ENCODE assay signal across 8 cellular contexts in the genomic region with DNA sequence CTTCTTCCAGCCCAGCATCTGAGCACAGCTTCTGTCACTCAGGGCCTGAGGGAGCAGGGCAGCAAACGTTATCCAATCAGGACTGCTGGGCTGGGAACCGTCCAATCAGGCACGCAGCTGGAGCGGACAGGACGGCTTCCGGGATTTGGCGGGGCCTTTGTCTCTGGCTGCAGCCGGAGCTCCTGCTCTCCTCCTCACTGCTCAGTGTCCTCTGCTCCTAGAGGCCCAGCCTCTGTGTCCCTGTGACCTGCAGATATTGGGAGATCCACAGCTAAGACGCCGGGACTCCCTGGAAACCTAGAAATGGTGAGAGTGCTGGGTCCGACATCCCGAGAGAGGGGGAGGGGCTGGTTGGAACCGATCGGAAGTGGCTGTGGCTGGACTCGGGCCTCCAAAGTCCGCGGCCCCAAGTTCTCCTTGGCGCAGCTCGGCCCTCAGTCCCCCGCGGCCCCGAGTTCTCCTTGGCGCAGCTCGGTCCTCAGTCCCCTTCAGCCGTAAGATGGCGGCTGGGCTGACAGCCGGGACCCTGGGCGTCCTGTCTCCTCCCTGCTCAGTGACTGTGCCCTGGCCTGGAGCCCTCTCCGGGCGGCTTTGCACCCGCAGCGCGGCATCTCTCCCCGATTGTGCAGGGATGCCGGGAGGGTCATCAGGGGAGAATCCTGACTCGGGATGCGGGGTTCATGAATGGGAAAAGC. TPM values are rescaled to one million over a fixed set of nuclear protein-coding genes. Genes with fewer than 3 reads are reported as not detected.
DNase-seq lines count a peak whose midpoint lies in the region; TF ChIP-seq lines count a peak whose summit lies in the region.

Gene ZNF107, plus strand, starts transcription at position 154 of the 695 bp plus-strand sequence. Its CDS starts 150 bp downstream, at position 304.

- H3K9me2 ChIP-seq in MM.1S (replicated peaks; ENCODE audit: insufficient read depth, low read length): no peaks in the 10 kb centered on the region

- in situ Hi-C loops in HAP-1 (cut with MboI; ENCODE audit: low sequenced_read_pairs): no loop called here

- H3K79me2 ChIP-seq in MM.1S (ENCODE audit: low read length): peaks cover 44% of the 10 kb centered on the region

- peaks cover 36% of the 10 kb centered on the region for H3K36me3 Mint-ChIP-seq in neural crest cell (ENCODE audit: low read depth)

- TF ChIP-seq CTCF in MM.1S (IDR thresholded peaks at IDR 0.05; ENCODE audit: low read length): no peak
- no peak for TF ChIP-seq CTCF in foreskin fibroblast (IDR thresholded peaks at IDR 0.05; ENCODE audit: low read depth, low read length)
- no peak for TF ChIP-seq CTCF in neural crest cell (conservative IDR thresholded peaks at IDR 0.05)

- H3K27me3 ChIP-seq in HAP-1 (ENCODE audit: low read depth) (no peaks in the 10 kb centered on the region), MM.1S (replicated peaks; ENCODE audit: insufficient read depth, low read length) (no peaks in the 10 kb centered on the region), stomach smooth muscle (ENCODE audit: control insufficient read depth in 1 of 2, insufficient read depth in 2 of 2, low read length in 2 of 2) (no peaks in the 10 kb centered on the region)

- peak within 1 kb of the TSS; percentile 100 for H3K27ac Mint-ChIP-seq in neural crest cell (ENCODE audit: unreplicated experiment)

- peak within 1 kb of the TSS; percentile 87 for H3K4me2 ChIP-seq in MM.1S (ENCODE audit: low read depth, low read length)

- H2AFZ ChIP-seq in MM.1S (ENCODE audit: low read length): peak within 1 kb of the TSS; percentile 87

- H3K4me3 ChIP-seq in HAP-1: peak within 1 kb of the TSS; percentile 91
- H3K4me3 ChIP-seq in MM.1S (ENCODE audit: low read length): peak within 1 kb of the TSS; percentile 87
- peak within 1 kb of the TSS; percentile 88 to 92 for H3K4me3 ChIP-seq in foreskin fibroblast (ENCODE audit: low read depth in 1 of 2, low read length in 2 of 2)
- H3K4me3 ChIP-seq in stomach smooth muscle (ENCODE audit: low read length in 2 of 2): peak within 1 kb of the TSS; percentile 88 to 93

- peak within 1 kb of the TSS; percentile 91 for H3K9ac ChIP-seq in ES-I3 (ENCODE audit: low read depth, low read length)
- peak within 1 kb of the TSS; percentile 81 for H3K9ac ChIP-seq in MM.1S (ENCODE audit: low read length)
- H3K9ac ChIP-seq in stomach smooth muscle (ENCODE audit: low read length in 2 of 2): peak within 1 kb of the TSS; percentile 75

- H3K27ac ChIP-seq in MM.1S (ENCODE audit: low read length): peak within 1 kb of the TSS; percentile 56; the same call in 1 of the 2 replicates
- peak within 1 kb of the TSS; percentile 31 for H3K27ac ChIP-seq in stomach smooth muscle (ENCODE audit: low read length)

- peaks cover 30% of the 10 kb centered on the region for H3K4me1 Mint-ChIP-seq in neural crest cell

- peaks cover 5% of the 10 kb centered on the region for H3K27me3 Mint-ChIP-seq in neural crest cell (ENCODE audit: low read depth)

- H4K20me1 ChIP-seq in MM.1S (ENCODE audit: insufficient read depth, low read length): no peaks in the 10 kb centered on the region

- peak; percentile 93 to 95 for DNase-seq in HAP-1 (ENCODE audit: low spot score in 2 of 2)
- DNase-seq in MM.1S: peak; percentile 93
- DNase-seq in SIG-M5 (lab: John Stamatoyannopoulos, UW): peak; percentile 67
- peak; percentile 45 for DNase-seq in activated gamma-delta T cell (lab: John Stamatoyannopoulos, UW)
- peak; percentile 88 to 95 for DNase-seq in foreskin fibroblast
- DNase-seq in neural crest cell (ENCODE audit: low read depth, low spot score): peak; percentile 75

- H3K9me3 ChIP-seq in ES-I3 (ENCODE audit: control insufficient read depth, insufficient read depth, low read length): no peaks in the 10 kb centered on the region
- H3K9me3 ChIP-seq in HAP-1: no peaks in the 10 kb centered on the region
- no peaks in the 10 kb centered on the region for H3K9me3 ChIP-seq in MM.1S (replicated peaks; ENCODE audit: insufficient read depth, low read length)
- no peaks in the 10 kb centered on the region for H3K9me3 ChIP-seq in stomach smooth muscle (ENCODE audit: control insufficient read depth in 2 of 2, low read length in 2 of 2)

- 0 out of 2 replicates have a peak, but pooled peaks cover 4% of the 10 kb centered on the region for H3K36me3 ChIP-seq in ES-I3 (ENCODE audit: insufficient read depth, low read length)
- H3K36me3 ChIP-seq in HAP-1 (replicated peaks): peaks cover 21% of the 10 kb centered on the region
- H3K36me3 ChIP-seq in MM.1S (replicated peaks; ENCODE audit: insufficient read depth, low read length): peaks cover 4% of the 10 kb centered on the region; the same call in 1 of the 2 replicates
- peaks cover 3 to 5% of the 10 kb centered on the region in 2 donors for H3K36me3 ChIP-seq in stomach smooth muscle (ENCODE audit: control insufficient read depth in 2 of 2, insufficient read depth in 2 of 2, low read length in 2 of 2)

- H3K9me3 Mint-ChIP-seq in neural crest cell: peaks cover 10% of the 10 kb centered on the region

- peak within 1 kb of the TSS; percentile 98 for H3K4me3 Mint-ChIP-seq in neural crest cell

- no peaks in the 10 kb centered on the region for H3F3A ChIP-seq in MM.1S (ENCODE audit: insufficient read depth, low read length)

- H3K4me1 ChIP-seq in ES-I3 (ENCODE audit: insufficient read depth, low read length) (peaks cover 8% of the 10 kb centered on the region; the same call in 1 of the 2 replicates), HAP-1 (peaks cover 11% of the 10 kb centered on the region), MM.1S (ENCODE audit: low read length) (peaks cover 9% of the 10 kb centered on the region; the same call in 1 of the 2 replicates), stomach smooth muscle (ENCODE audit: control insufficient read depth, insufficient read depth, low read length) (peaks cover 6% of the 10 kb centered on the region)

RNA-seq across cellular contexts. Expression of gene ZNF107, which starts in this region (rescaled TPM):
- total RNA-seq in neural crest cell: 18.7 and 18.8 TPM in 2 replicates

Comparison
In these comparisons a context has a peak if more than half of its experiments do, and no peak if none do; other contexts are left out.
1. Peak in every context shown above with its lines: DNase-seq, H3K4me3 ChIP-seq and H3K27ac ChIP-seq.